35 cellular contexts compared by ENCODE assay signal in the genomic region with DNA sequence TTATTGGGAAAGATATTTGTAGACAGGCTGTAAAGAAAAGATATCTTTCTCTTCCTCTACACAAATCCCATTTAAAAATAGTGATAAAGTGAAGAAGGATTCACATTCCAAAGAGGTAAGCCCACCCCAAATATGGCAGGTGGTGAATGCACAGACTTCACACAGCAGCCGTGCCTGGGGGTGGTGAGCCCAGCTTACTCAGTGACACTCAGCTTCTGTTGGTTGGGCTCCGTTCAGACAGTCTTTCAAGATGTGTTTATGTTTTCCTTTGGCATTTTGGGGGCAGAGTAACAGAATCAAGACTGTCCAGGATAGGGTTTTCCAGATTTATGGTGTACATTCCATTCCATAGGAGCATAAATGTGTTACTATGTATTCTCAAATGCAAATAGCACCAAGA. TPM values are rescaled to one million over a fixed set of nuclear protein-coding genes. Genes with fewer than 3 reads are reported as not detected.
"Had no signal": no experiment of that assay in that cellular context is flagged by ENCODE, and none has a peak within 500 bp of the region (broad histone marks: within the 10 kb centered on the region; RNA-seq: fewer than 3 reads in every experiment).

No MANE protein-coding gene starts in this region.

- H3K4me3 Mint-ChIP-seq: activated B cell treated with CpG ODN at 0.5 μM for 24 hours; activated CD4-positive, alpha-beta memory T cell treated with anti-CD3 and anti-CD28 coated beads, Interleukin-2, amount 10 ng/mL, durations not matched to agents 7 days and 5 days; activated CD4-positive, alpha-beta T cell treated with anti-CD3 and anti-CD28 coated beads, Interleukin-2, amount 10 ng/mL, durations not matched to agents 24 days and 14 days; activated CD8-positive, alpha-beta memory T cell treated with anti-CD3 and anti-CD28 coated beads, Interleukin-2, amount 10 ng/mL, durations not matched to agents 7 days and 5 days; activated CD8-positive, alpha-beta T cell treated with anti-CD3 and anti-CD28 coated beads, Interleukin-2, amount 10 ng/mL, durations not matched to agents 7 days and 5 days; activated naive CD4-positive, alpha-beta T cell treated with anti-CD3 and anti-CD28 coated beads, Interleukin-2, amount 10 ng/mL, durations not matched to agents 7 days and 5 days; activated naive CD4-positive, alpha-beta T cell treated with anti-CD3 and anti-CD28 coated beads, Interleukin-2, amount 50 U/mL, for 24 hours; activated naive CD8-positive, alpha-beta T cell; activated naive CD8-positive, alpha-beta T cell treated with anti-CD3 and anti-CD28 coated beads, Interleukin-2, amount 10 ng/mL, durations not matched to agents 7 days and 5 days; activated naive CD8-positive, alpha-beta T cell treated with anti-CD3 and anti-CD28 coated beads, Interleukin-2, amount 50 U/mL, for 24 hours; activated T-cell treated with anti-CD3 and anti-CD28 coated beads, Interleukin-2, amount 50 U/mL, for 24 hours; brain; central memory CD8-positive, alpha-beta T cell; T-helper 1 cell treated with Interleukin-12 subunit alpha and Interleukin-12 subunit beta and Interleukin-4 antibody, amounts not matched to agents 30 μg/mL and 1 μg/mL, for 36 hours; T-helper 2 cell treated with Interferon-gamma antibody and Interleukin-4, amounts not matched to agents 5 μg/mL and 100 μg/mL, for 36 hours had no signal

- H3K36me3 Mint-ChIP-seq: activated CD8-positive, alpha-beta memory T cell treated with anti-CD3 and anti-CD28 coated beads, Interleukin-2, amount 10 ng/mL, durations not matched to agents 7 days and 5 days; activated naive CD4-positive, alpha-beta T cell treated with anti-CD3 and anti-CD28 coated beads, Interleukin-2, amount 10 ng/mL, durations not matched to agents 7 days and 5 days; activated naive CD4-positive, alpha-beta T cell treated with anti-CD3 and anti-CD28 coated beads, Interleukin-2, amount 50 U/mL, for 24 hours; activated naive CD8-positive, alpha-beta T cell; activated naive CD8-positive, alpha-beta T cell treated with anti-CD3 and anti-CD28 coated beads, Interleukin-2, amount 10 ng/mL, durations not matched to agents 7 days and 5 days; brain had no signal

- DNase-seq: activated B cell treated with CpG ODN at 0.5 μM for 24 hours; activated CD4-positive, alpha-beta memory T cell treated with anti-CD3 and anti-CD28 coated beads, Interleukin-2, amount 10 ng/mL, durations not matched to agents 7 days and 5 days; activated CD4-positive, alpha-beta T cell treated with anti-CD3 and anti-CD28 coated beads for 4 hours; activated CD4-positive, alpha-beta T cell treated with anti-CD3 and anti-CD28 coated beads, Interleukin-2, amount 10 ng/mL, durations not matched to agents 24 days and 14 days; activated CD4-positive, alpha-beta T cell treated with anti-CD3 and anti-CD28 coated beads, Interleukin-2, amount 50 U/mL, for 1 hour; activated CD4-positive, alpha-beta T cell treated with anti-CD3 and anti-CD28 coated beads, Interleukin-2, amount 50 U/mL, for 4 hours; activated CD8-positive, alpha-beta memory T cell treated with anti-CD3 and anti-CD28 coated beads for 24 hours; activated CD8-positive, alpha-beta memory T cell treated with anti-CD3 and anti-CD28 coated beads, Interleukin-2, amount 10 ng/mL, durations not matched to agents 7 days and 5 days; activated CD8-positive, alpha-beta memory T cell treated with anti-CD3 and anti-CD28 coated beads, Interleukin-2, amount 50 U/mL, for 48 hours; activated CD8-positive, alpha-beta T cell treated with anti-CD3 and anti-CD28 coated beads, Interleukin-2, amount 10 ng/mL, durations not matched to agents 7 days and 5 days; activated effector memory CD4-positive, alpha-beta T cell treated with Interleukin-2 at 50 U/mL for 16 hours; activated gamma-delta T cell; activated naive CD4-positive, alpha-beta T cell treated with anti-CD3 and anti-CD28 coated beads, Interleukin-2, amount 10 ng/mL, durations not matched to agents 7 days and 5 days; activated naive CD4-positive, alpha-beta T cell treated with Interleukin-2 at 50 U/mL for 16 hours; activated naive CD8-positive, alpha-beta T cell treated with anti-CD3 and anti-CD28 coated beads, Interleukin-2, amount 10 ng/mL, durations not matched to agents 7 days and 5 days; activated naive CD8-positive, alpha-beta T cell treated with anti-CD3 and anti-CD28 coated beads, Interleukin-2, amount 50 U/mL, for 24 hours; activated T-cell treated with anti-CD3 and anti-CD28 coated beads, Interleukin-2, amount 50 U/mL, for 24 hours; activated T-cell treated with anti-CD3 and anti-CD28 coated beads, Interleukin-2, amount 50 U/mL, for 48 hours; amygdala; anterior cingulate cortex; caudate nucleus; cerebellar nuclear complex; T-helper 1 cell; T-helper 2 cell; T-helper 9 cell had no signal

- H3K27ac Mint-ChIP-seq: activated B cell treated with CpG ODN at 0.5 μM for 24 hours; activated CD4-positive, alpha-beta memory T cell treated with anti-CD3 and anti-CD28 coated beads, Interleukin-2, amount 10 ng/mL, durations not matched to agents 7 days and 5 days; activated CD4-positive, alpha-beta T cell treated with anti-CD3 and anti-CD28 coated beads, Interleukin-2, amount 10 ng/mL, durations not matched to agents 24 days and 14 days; activated CD8-positive, alpha-beta memory T cell treated with anti-CD3 and anti-CD28 coated beads, Interleukin-2, amount 10 ng/mL, durations not matched to agents 7 days and 5 days; activated CD8-positive, alpha-beta T cell treated with anti-CD3 and anti-CD28 coated beads, Interleukin-2, amount 10 ng/mL, durations not matched to agents 7 days and 5 days; activated naive CD4-positive, alpha-beta T cell treated with anti-CD3 and anti-CD28 coated beads, Interleukin-2, amount 10 ng/mL, durations not matched to agents 7 days and 5 days; activated naive CD4-positive, alpha-beta T cell treated with anti-CD3 and anti-CD28 coated beads, Interleukin-2, amount 50 U/mL, for 24 hours; activated naive CD8-positive, alpha-beta T cell; activated naive CD8-positive, alpha-beta T cell treated with anti-CD3 and anti-CD28 coated beads, Interleukin-2, amount 10 ng/mL, durations not matched to agents 7 days and 5 days; activated naive CD8-positive, alpha-beta T cell treated with anti-CD3 and anti-CD28 coated beads, Interleukin-2, amount 50 U/mL, for 24 hours; activated T-cell treated with anti-CD3 and anti-CD28 coated beads, Interleukin-2, amount 50 U/mL, for 24 hours; activated T-helper 2 cell treated with anti-CD3 and anti-CD28 coated beads, Interferon-gamma antibody, Interleukin-2, Interleukin-4, amounts not matched to agents 10 μg/mL and 5 μg/mL and 100 μg/mL, durations not matched to agents 14 hours and 24 hours and 36 hours; brain; T-helper 1 cell treated with Interleukin-12 subunit alpha and Interleukin-12 subunit beta and Interleukin-4 antibody, amounts not matched to agents 30 μg/mL and 1 μg/mL, for 36 hours; T-helper 2 cell treated with Interferon-gamma antibody and Interleukin-4, amounts not matched to agents 5 μg/mL and 100 μg/mL, for 36 hours had no signal

- H3K9me3 ChIP-seq: ascending aorta had no signal

- H3K36me3 ChIP-seq: ascending aorta, cardiac muscle cell had no signal

- H3K27ac ChIP-seq: ascending aorta, cardiac muscle cell, VCaP had no signal

- ATAC-seq: activated CD8-positive, alpha-beta memory T cell treated with anti-CD3 and anti-CD28 coated beads, Interleukin-2, amount 10 ng/mL, durations not matched to agents 7 days and 5 days; activated CD8-positive, alpha-beta T cell treated with anti-CD3 and anti-CD28 coated beads, Interleukin-2, amount 10 ng/mL, durations not matched to agents 7 days and 5 days; activated naive CD8-positive, alpha-beta T cell treated with anti-CD3 and anti-CD28 coated beads, Interleukin-2, amount 50 U/mL, for 24 hours had no signal

- H3K9me3 Mint-ChIP-seq: activated B cell treated with CpG ODN at 0.5 μM for 24 hours; activated CD4-positive, alpha-beta memory T cell treated with anti-CD3 and anti-CD28 coated beads, Interleukin-2, amount 10 ng/mL, durations not matched to agents 7 days and 5 days; activated CD4-positive, alpha-beta T cell treated with anti-CD3 and anti-CD28 coated beads, Interleukin-2, amount 10 ng/mL, durations not matched to agents 24 days and 14 days; activated naive CD4-positive, alpha-beta T cell treated with anti-CD3 and anti-CD28 coated beads, Interleukin-2, amount 10 ng/mL, durations not matched to agents 7 days and 5 days; activated naive CD4-positive, alpha-beta T cell treated with anti-CD3 and anti-CD28 coated beads, Interleukin-2, amount 50 U/mL, for 24 hours; activated naive CD8-positive, alpha-beta T cell treated with anti-CD3 and anti-CD28 coated beads, Interleukin-2, amount 10 ng/mL, durations not matched to agents 7 days and 5 days; activated naive CD8-positive, alpha-beta T cell treated with anti-CD3 and anti-CD28 coated beads, Interleukin-2, amount 50 U/mL, for 24 hours; activated T-cell treated with anti-CD3 and anti-CD28 coated beads, Interleukin-2, amount 50 U/mL, for 24 hours; activated T-helper 2 cell treated with anti-CD3 and anti-CD28 coated beads, Interferon-gamma antibody, Interleukin-2, Interleukin-4, amounts not matched to agents 10 μg/mL and 5 μg/mL and 100 μg/mL, durations not matched to agents 14 hours and 24 hours and 36 hours; brain; central memory CD8-positive, alpha-beta T cell; T-helper 1 cell treated with Interleukin-12 subunit alpha and Interleukin-12 subunit beta and Interleukin-4 antibody, amounts not matched to agents 30 μg/mL and 1 μg/mL, for 36 hours; T-helper 2 cell treated with Interferon-gamma antibody and Interleukin-4, amounts not matched to agents 5 μg/mL and 100 μg/mL, for 36 hours had no signal

- H3K4me3 ChIP-seq: ascending aorta, cardiac muscle cell had no signal

RNA-seq across cellular contexts. Expression of a gene that starts 4.1 kb away (rescaled TPM):
- total RNA-seq: activated B cell treated with CpG ODN at 0.5 μM for 24 hours; activated CD4-positive, alpha-beta memory T cell treated with anti-CD3 and anti-CD28 coated beads, Interleukin-2, amount 10 ng/mL, durations not matched to agents 7 days and 5 days; activated CD8-positive, alpha-beta T cell treated with anti-CD3 and anti-CD28 coated beads, Interleukin-2, amount 10 ng/mL, durations not matched to agents 7 days and 5 days; activated naive CD8-positive, alpha-beta T cell treated with anti-CD3 and anti-CD28 coated beads, Interleukin-2, amount 10 ng/mL, durations not matched to agents 7 days and 5 days; ascending aorta had no signal
